In the genomic region with DNA sequence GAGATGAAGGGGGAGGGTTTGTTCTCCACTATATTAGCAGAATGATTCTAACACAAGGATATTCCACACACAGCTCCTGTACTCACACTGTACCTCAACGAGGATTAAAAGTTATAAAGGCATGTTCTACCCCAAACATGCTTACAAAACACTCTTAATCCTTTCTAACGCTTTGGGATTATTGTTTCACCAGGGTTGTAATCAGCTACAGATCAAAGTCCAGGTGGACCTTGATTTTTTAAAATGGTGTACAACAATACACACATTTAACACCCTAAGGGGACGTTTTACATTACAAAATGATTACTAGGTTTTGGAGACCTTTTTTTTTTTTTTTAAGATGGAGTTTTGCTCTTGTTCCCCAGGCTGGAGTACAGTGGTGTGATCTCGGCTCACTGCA, we compare ENCODE assay signal across 22 cellular contexts. TPM values are rescaled to one million over a fixed set of nuclear protein-coding genes. Genes with fewer than 3 reads are reported as not detected.
A peak's percentile ranks its signal among the peaks of the same experiment; 100 is the strongest.
DNase-seq lines count a peak whose midpoint lies in the region; ATAC-seq and TF ChIP-seq lines count a peak whose summit lies in the region.
"Had no signal": no experiment of that assay in that cellular context is flagged by ENCODE, and none has a peak within 500 bp of the region (broad histone marks: within the 10 kb centered on the region; RNA-seq: fewer than 3 reads in every experiment).

No MANE protein-coding gene starts in this region.

- H3K27me3 ChIP-seq in liver (ENCODE audit: control insufficient read depth in 4 of 4, insufficient read depth in 4 of 4, low read length in 3 of 4), result no peaks in the 10 kb centered on the region
- H3K27me3 ChIP-seq: heart left ventricle, MG63, sigmoid colon, suprapubic skin had no signal

- TF ChIP-seq RAD21 in liver (IDR thresholded peaks at IDR 0.05), result no peak

- peaks cover 0 to 2% (median 0%) of the 10 kb centered on the region in 4 donors for H3K4me1 ChIP-seq in liver (ENCODE audit: control insufficient read depth in 4 of 4, insufficient read depth in 4 of 4, low read length in 3 of 4)
- H3K4me1 ChIP-seq: sigmoid colon, suprapubic skin had no signal

- H3K9me3 ChIP-seq in liver (ENCODE audit: control insufficient read depth in 4 of 4, low read length in 3 of 4), result no peaks in the 10 kb centered on the region
- H3K9me3 ChIP-seq: A549, heart left ventricle, MG63, sigmoid colon, suprapubic skin had no signal

- peaks cover 33% of the 10 kb centered on the region for H3K36me3 Mint-ChIP-seq in activated CD8-positive, alpha-beta memory T cell treated with anti-CD3 and anti-CD28 coated beads, Interleukin-2, amount 10 ng/mL, durations not matched to agents 7 days and 5 days
- H3K36me3 Mint-ChIP-seq in HFFc6 (ENCODE audit: low read depth), result no peaks in the 10 kb centered on the region; the same call in 1 of the 2 replicates
- H3K36me3 Mint-ChIP-seq in activated CD8-positive, alpha-beta T cell treated with anti-CD3 and anti-CD28 coated beads, Interleukin-2, amount 10 ng/mL, durations not matched to agents 7 days and 5 days (ENCODE audit: low read depth), result peaks cover 26% of the 10 kb centered on the region

- CTCF ChIA-PET in activated CD8-positive, alpha-beta memory T cell treated with anti-CD3 and anti-CD28 coated beads, Interleukin-2, amount 10 ng/mL, durations not matched to agents 7 days and 5 days (lab: Charles Lee), result interaction anchor here (1.1 kb wide), 1 partner anchor 59 kb away, joined by 3 read pairs; no protein-coding TSS in a partner anchor
- CTCF ChIA-PET in activated CD8-positive, alpha-beta T cell treated with anti-CD3 and anti-CD28 coated beads, Interleukin-2, amount 10 ng/mL, durations not matched to agents 7 days and 5 days (lab: Charles Lee), result no interaction called here

- no peak for TF ChIP-seq CTCF in HFFc6 (IDR thresholded peaks at IDR 0.05)
- TF ChIP-seq CTCF in liver (IDR thresholded peaks at IDR 0.05; ENCODE audit: low read depth, low read length, missing input control), result no peak

- peak overlapping the region; percentile 96 for H3K27ac Mint-ChIP-seq in activated CD8-positive, alpha-beta memory T cell treated with anti-CD3 and anti-CD28 coated beads, Interleukin-2, amount 10 ng/mL, durations not matched to agents 7 days and 5 days
- peak overlapping the region; percentile 59; the same call in 1 of the 2 replicates for H3K27ac Mint-ChIP-seq in HFFc6
- H3K27ac Mint-ChIP-seq in activated CD8-positive, alpha-beta T cell treated with anti-CD3 and anti-CD28 coated beads, Interleukin-2, amount 10 ng/mL, durations not matched to agents 7 days and 5 days, result peak overlapping the region; percentile 12
- H3K27ac Mint-ChIP-seq: nephron progenitor cell had no signal

- H3K4me1 Mint-ChIP-seq in activated CD8-positive, alpha-beta memory T cell treated with anti-CD3 and anti-CD28 coated beads, Interleukin-2, amount 10 ng/mL, durations not matched to agents 7 days and 5 days, result peaks cover 46% of the 10 kb centered on the region
- H3K4me1 Mint-ChIP-seq in HFFc6 (ENCODE audit: low read depth), result peaks cover 22% of the 10 kb centered on the region
- peaks cover 24% of the 10 kb centered on the region for H3K4me1 Mint-ChIP-seq in activated CD8-positive, alpha-beta T cell treated with anti-CD3 and anti-CD28 coated beads, Interleukin-2, amount 10 ng/mL, durations not matched to agents 7 days and 5 days (ENCODE audit: low read depth)

- no peak for DNase-seq in activated CD8-positive, alpha-beta memory T cell treated with anti-CD3 and anti-CD28 coated beads, Interleukin-2, amount 10 ng/mL, durations not matched to agents 7 days and 5 days
- DNase-seq in activated CD8-positive, alpha-beta memory T cell treated with anti-CD3 and anti-CD28 coated beads for 24 hours, result no peak
- no peak for DNase-seq in HFFc6
- DNase-seq in activated CD8-positive, alpha-beta T cell treated with anti-CD3 and anti-CD28 coated beads, Interleukin-2, amount 10 ng/mL, durations not matched to agents 7 days and 5 days, result no peak
- DNase-seq in NCI-H1048 (lab: John Stamatoyannopoulos, UW), result no peak
- DNase-seq in cerebellar cortex (ENCODE audit: low spot score), result no peak
- DNase-seq: activated gamma-delta T cell treated with Interleukin-2 at 50 U/mL for 16 hours, Calu3, heart left ventricle, MG63, NCI-H146, NCI-H2171 treated with DMSO at 0.1 percent for 48 hours, NCI-H526 treated with DMSO at 0.1 percent for 48 hours, nephron progenitor cell, sigmoid colon had no signal

- H3K4me3 Mint-ChIP-seq in activated CD8-positive, alpha-beta memory T cell treated with anti-CD3 and anti-CD28 coated beads, Interleukin-2, amount 10 ng/mL, durations not matched to agents 7 days and 5 days, result no peak overlapping the region
- no peak overlapping the region for H3K4me3 Mint-ChIP-seq in HFFc6
- H3K4me3 Mint-ChIP-seq in activated CD8-positive, alpha-beta T cell treated with anti-CD3 and anti-CD28 coated beads, Interleukin-2, amount 10 ng/mL, durations not matched to agents 7 days and 5 days, result no peak overlapping the region
- H3K4me3 Mint-ChIP-seq: nephron progenitor cell had no signal

- POLR2A ChIA-PET in activated CD8-positive, alpha-beta T cell treated with anti-CD3 and anti-CD28 coated beads, Interleukin-2, amount 10 ng/mL, durations not matched to agents 7 days and 5 days (lab: Charles Lee), result no interaction called here

- no peak overlapping the region for H3K4me3 ChIP-seq in liver (ENCODE audit: low read depth in 1 of 3, low read length in 3 of 3)
- H3K4me3 ChIP-seq: A549, heart left ventricle, MG63, sigmoid colon, suprapubic skin had no signal

- H3K27ac ChIP-seq in liver (ENCODE audit: low read depth in 1 of 2, low read length in 2 of 2), result no peak overlapping the region
- H3K27ac ChIP-seq: epithelial cell of prostate, sigmoid colon, suprapubic skin had no signal

- WGBS in liver, result 40% methylated on average over 4 of the region's 4 CpGs

- ATAC-seq in activated CD8-positive, alpha-beta memory T cell treated with anti-CD3 and anti-CD28 coated beads, Interleukin-2, amount 10 ng/mL, durations not matched to agents 7 days and 5 days, result no peak
- no peak for ATAC-seq in activated CD8-positive, alpha-beta T cell treated with anti-CD3 and anti-CD28 coated beads, Interleukin-2, amount 10 ng/mL, durations not matched to agents 7 days and 5 days
- ATAC-seq in GM18517 (IDR thresholded peaks at IDR 0.05; ENCODE audit: unreplicated experiment), result no peak
- ATAC-seq: A549 had no signal

- no peaks in the 10 kb centered on the region for H3K9me3 Mint-ChIP-seq in activated CD8-positive, alpha-beta memory T cell treated with anti-CD3 and anti-CD28 coated beads, Interleukin-2, amount 10 ng/mL, durations not matched to agents 7 days and 5 days (ENCODE audit: low read depth)
- no peaks in the 10 kb centered on the region for H3K9me3 Mint-ChIP-seq in HFFc6
- no peaks in the 10 kb centered on the region for H3K9me3 Mint-ChIP-seq in activated CD8-positive, alpha-beta T cell treated with anti-CD3 and anti-CD28 coated beads, Interleukin-2, amount 10 ng/mL, durations not matched to agents 7 days and 5 days (ENCODE audit: insufficient read depth)
- H3K9me3 Mint-ChIP-seq: IgD-negative memory B cell had no signal

- no peaks in the 10 kb centered on the region for H3K36me3 ChIP-seq in liver (ENCODE audit: control insufficient read depth in 4 of 4, insufficient read depth in 3 of 4, low read depth in 1 of 4, low read length in 3 of 4)
- H3K36me3 ChIP-seq: MG63, sigmoid colon, suprapubic skin had no signal

- H3K27me3 Mint-ChIP-seq in activated CD8-positive, alpha-beta memory T cell treated with anti-CD3 and anti-CD28 coated beads, Interleukin-2, amount 10 ng/mL, durations not matched to agents 7 days and 5 days, result no peaks in the 10 kb centered on the region
- no peaks in the 10 kb centered on the region; the same call in 1 of the 2 replicates for H3K27me3 Mint-ChIP-seq in HFFc6 (ENCODE audit: insufficient read depth)
- no peaks in the 10 kb centered on the region for H3K27me3 Mint-ChIP-seq in activated CD8-positive, alpha-beta T cell treated with anti-CD3 and anti-CD28 coated beads, Interleukin-2, amount 10 ng/mL, durations not matched to agents 7 days and 5 days (ENCODE audit: low read depth)
- H3K27me3 Mint-ChIP-seq: IgD-negative memory B cell had no signal

- no peak overlapping the region for H3K9ac ChIP-seq in liver (ENCODE audit: low read depth in 1 of 2, low read length in 2 of 2)

TF ChIP-seq in liver, 16 proteins besides CTCF, POLR2A, EP300 and RAD21:
- TF ChIP-seq HNF4A (conservative IDR thresholded peaks at IDR 0.05) (peak; percentile 47 to 54), RXRA (IDR thresholded peaks at IDR 0.05) (no peak)

RNA-seq across cellular contexts. Expression of a gene that starts 50.3 kb away (rescaled TPM):
- total RNA-seq in activated CD8-positive, alpha-beta memory T cell treated with anti-CD3 and anti-CD28 coated beads, Interleukin-2, amount 10 ng/mL, durations not matched to agents 7 days and 5 days, result under 1 TPM; 0.21 to 0.38 TPM
- under 1 TPM; 0.09 to 0.29 (median 0.23) TPM for total RNA-seq in HFFc6 (2021; fragmentation: NEBNext Ultra II Directional; extraction: Animal tissue kit (Norgen Biotek cat#: 25700))
- under 1 TPM; 0.31 to 0.37 TPM for total RNA-seq in activated CD8-positive, alpha-beta T cell treated with anti-CD3 and anti-CD28 coated beads, Interleukin-2, amount 10 ng/mL, durations not matched to agents 7 days and 5 days
- under 1 TPM in 1 of 2 donors, not detected in 1; 0.28 TPM for total RNA-seq in liver
- under 1 TPM in 1 of 2 donors, not detected in 1; 0.09 TPM for polyA plus RNA-seq in liver
- total RNA-seq: posterior vena cava, suprapubic skin had no signal
- polyA plus RNA-seq: IgD-negative memory B cell had no signal

Comparison
In these comparisons a context has a peak if more than half of its experiments do, and no peak if none do; other contexts are left out.
1. H3K27ac Mint-ChIP-seq: peak in every context shown above with its lines; median percentile 96 in activated CD8-positive, alpha-beta memory T cell treated with anti-CD3 and anti-CD28 coated beads, Interleukin-2, amount 10 ng/mL, durations not matched to agents 7 days and 5 days; 59 in HFFc6; 12 in activated CD8-positive, alpha-beta T cell treated with anti-CD3 and anti-CD28 coated beads, Interleukin-2, amount 10 ng/mL, durations not matched to agents 7 days and 5 days.